19 cellular contexts compared by ENCODE assay signal in the genomic region with DNA sequence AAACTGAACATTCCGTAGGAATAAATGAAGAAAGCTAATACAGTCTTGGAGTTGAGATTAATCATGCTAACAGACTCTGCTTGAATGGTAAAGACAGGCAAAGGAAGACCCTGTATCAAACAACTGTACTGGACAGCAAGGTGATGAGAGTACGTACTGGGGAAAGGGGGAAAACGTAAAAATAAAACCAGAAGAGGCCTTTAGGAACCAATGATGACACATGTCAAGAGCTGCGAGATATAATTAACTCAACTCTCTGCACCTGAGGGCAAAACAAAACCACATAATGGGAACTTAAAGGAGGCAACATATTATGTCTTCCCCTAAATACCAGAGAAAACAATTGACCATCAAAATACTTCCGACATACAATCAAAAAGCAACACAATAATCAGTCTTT. TPM values are rescaled to one million over a fixed set of nuclear protein-coding genes. Genes with fewer than 3 reads are reported as not detected.
DNase-seq lines count a peak whose midpoint lies in the region; ATAC-seq and TF ChIP-seq lines count a peak whose summit lies in the region.
"Had no signal": no experiment of that assay in that cellular context is flagged by ENCODE, and none has a peak within 500 bp of the region (broad histone marks: within the 10 kb centered on the region; RNA-seq: fewer than 3 reads in every experiment).

No MANE protein-coding gene starts in this region.

- TF ChIP-seq CTCF in GM10248 (IDR thresholded peaks at IDR 0.05; ENCODE audit: control extremely low read depth, extremely low read depth, low read depth, missing control alignments), result no peak
- TF ChIP-seq CTCF in HEK293 (tag by site-specific recombination; IDR thresholded peaks at IDR 0.05), result no peak
- no peak for TF ChIP-seq CTCF in OCI-LY7 (conservative IDR thresholded peaks at IDR 0.05; ENCODE audit: low read length)
- TF ChIP-seq CTCF in foreskin keratinocyte (conservative IDR thresholded peaks at IDR 0.05), result no peak

- H3K4me1 ChIP-seq in HEK293 (ENCODE audit: control insufficient read depth, insufficient read depth, low read length) (peaks cover 10% of the 10 kb centered on the region), OCI-LY7 (ENCODE audit: insufficient read depth, low read length, poor library complexity, severe bottlenecking) (peaks cover 20% of the 10 kb centered on the region), foreskin keratinocyte (peaks cover 17% of the 10 kb centered on the region)
- H3K4me1 ChIP-seq: prostate gland had no signal

- DNase-seq in GM10248 (ENCODE audit: extremely low spot score), result peak; percentile 38
- no peak for DNase-seq in OCI-LY7 (ENCODE audit: low spot score)
- no peak for DNase-seq in COR-L47 (lab: John Stamatoyannopoulos, UW)
- no peak for DNase-seq in foreskin keratinocyte
- DNase-seq in NCI-H526 treated with DMSO at 0.1 percent for 48 hours (lab: John Stamatoyannopoulos, UW), result no peak
- DNase-seq: activated CD4-positive, alpha-beta memory T cell treated with anti-CD3 and anti-CD28 coated beads, Interleukin-2, amount 10 ng/mL, durations not matched to agents 7 days and 5 days; activated effector memory CD4-positive, alpha-beta T cell treated with Interleukin-2 at 50 U/mL for 16 hours; brain microvascular endothelial cell; H7; mucosa of descending colon; NCI-H1048; NCI-H345; stimulated activated CD8-positive, alpha-beta memory T cell treated with anti-CD3 and anti-CD28 coated beads, Interleukin-4, amount 100 ng/mL, for 48 hours; T-helper 17 cell; trophoblast cell had no signal

- POLR2A ChIA-PET in GM10248 (lab: Yijun Ruan, JAX) (interaction anchor here (0.6 to 1.1 kb wide), 3 partner anchors 83 to 284 kb away, joined by 3 read pairs; no protein-coding TSS in a partner anchor), HEK293 (lab: Yijun Ruan, JAX) (no interaction called here), OCI-LY7 (lab: Charles Lee) (interaction anchor here (0.8 to 1.5 kb wide), 3 partner anchors 10 to 38 kb away, joined by 3 to 5 read pairs (median 3); no protein-coding TSS in a partner anchor)

- H3K27ac ChIP-seq in HEK293 (ENCODE audit: extremely low read depth, low read depth, low read length) (no peak overlapping the region), OCI-LY7 (ENCODE audit: low read depth, low read length, poor library complexity, severe bottlenecking) (no peak overlapping the region), foreskin keratinocyte (no peak overlapping the region)
- H3K27ac ChIP-seq: brain microvascular endothelial cell, prostate gland had no signal

- CTCF ChIA-PET in GM10248 (lab: Yijun Ruan, JAX), result interaction anchor here (0.7 to 7.5 kb wide), 6 partner anchors 16 to 256 kb away, joined by 3 to 58 read pairs (median 5); no protein-coding TSS in a partner anchor
- CTCF ChIA-PET in HEK293 (lab: Yijun Ruan, JAX), result interaction anchor here (0.6 to 1.2 kb wide), 2 partner anchors 50 to 505 kb away, joined by 3 read pairs; no protein-coding TSS in a partner anchor
- CTCF ChIA-PET in OCI-LY7 (lab: Charles Lee; ENCODE audit: unreplicated experiment), result no interaction called here

- no peak overlapping the region for H3K4me2 ChIP-seq in OCI-LY7 (ENCODE audit: low read length)

- H3K4me3 ChIP-seq in HEK293 (ENCODE audit: low read depth, low read length) (no peak overlapping the region), OCI-LY7 (ENCODE audit: low read depth, low read length, poor library complexity, severe bottlenecking) (no peak overlapping the region)
- H3K4me3 ChIP-seq: mucosa of descending colon, prostate gland had no signal

- no peaks in the 10 kb centered on the region for H3K27me3 ChIP-seq in foreskin keratinocyte
- H3K27me3 ChIP-seq: brain microvascular endothelial cell had no signal

- no peak overlapping the region for H2AFZ ChIP-seq in OCI-LY7 (ENCODE audit: low read length)

- H3K9me2 ChIP-seq in OCI-LY7 (ENCODE audit: insufficient read depth, low read length), result no peaks in the 10 kb centered on the region

- H3K36me3 ChIP-seq in HEK293 (ENCODE audit: control insufficient read depth in 2 of 2, insufficient read depth in 1 of 2, low read length in 2 of 2), result peaks cover 6 to 38% of the 10 kb centered on the region in 2 experiments
- H3K36me3 ChIP-seq in OCI-LY7 (ENCODE audit: insufficient read depth, low read length), result peaks cover 41% of the 10 kb centered on the region
- H3K36me3 ChIP-seq: prostate gland had no signal

- no peaks in the 10 kb centered on the region for H4K20me1 ChIP-seq in OCI-LY7 (ENCODE audit: insufficient read depth, low read length)

- intact Hi-C loops in OCI-LY7 (cut with micrococcal nuclease; ENCODE audit: unreplicated experiment), result no loop called here

- H3K9me3 ChIP-seq in HEK293 (ENCODE audit: control insufficient read depth, insufficient read depth, low read depth, low read length), result no peaks in the 10 kb centered on the region
- no peaks in the 10 kb centered on the region for H3K9me3 ChIP-seq in OCI-LY7 (ENCODE audit: low read length)
- H3K9me3 ChIP-seq: mucosa of descending colon, prostate gland had no signal

- BruUV-seq in OCI-LY7 (replicated peaks; lab: Mats Ljungman, UMichigan), result no TSS peak

- ATAC-seq in GM19043 (IDR thresholded peaks at IDR 0.05; ENCODE audit: low read depth, unreplicated experiment), result peak; percentile 53
- peak; percentile 60 for ATAC-seq in HG03378 (IDR thresholded peaks at IDR 0.05; ENCODE audit: unreplicated experiment)
- no peak for ATAC-seq in foreskin keratinocyte
- ATAC-seq: mucosa of descending colon, T-helper 17 cell had no signal

- H3K79me2 ChIP-seq in OCI-LY7 (ENCODE audit: insufficient read depth, low read depth, low read length), result peaks cover 22% of the 10 kb centered on the region; the same call in 1 of the 2 replicates

TF ChIP-seq in HEK293, 187 proteins besides CTCF, POLR2A, EP300 and RAD21:
- TF ChIP-seq ZNF670 (tag by site-specific recombination; IDR thresholded peaks at IDR 0.05; ENCODE audit: low read depth) (no peak), RBAK (tag by site-specific recombination; IDR thresholded peaks at IDR 0.05) (no peak), ZNF10 (tag by site-specific recombination; IDR thresholded peaks at IDR 0.05) (no peak), GLIS1 (tag by site-specific recombination; IDR thresholded peaks at IDR 0.05) (no peak), SP7 (tag by site-specific recombination; IDR thresholded peaks at IDR 0.05) (peak; percentile 38; the same call in 1 of the 2 replicates), ZNF114 (tag by site-specific recombination; IDR thresholded peaks at IDR 0.05) (no peak)

RNA-seq across cellular contexts. Expression of gene ZMAT3, which starts 5.6 kb away (rescaled TPM):
- 3.7 TPM in 2 replicates for total RNA-seq in OCI-LY7 (2014; rRNA removed; shearing (Covaris generic))
- 11.3 and 12.9 TPM in 2 replicates for total RNA-seq in OCI-LY7 (2022)
- 6.1 and 10.4 TPM in 2 replicates for total RNA-seq in foreskin keratinocyte
- 1.5 and 2.5 TPM in 2 replicates for polyA plus RNA-seq in foreskin keratinocyte
